8 cellular contexts compared by ENCODE assay signal in the genomic region with DNA sequence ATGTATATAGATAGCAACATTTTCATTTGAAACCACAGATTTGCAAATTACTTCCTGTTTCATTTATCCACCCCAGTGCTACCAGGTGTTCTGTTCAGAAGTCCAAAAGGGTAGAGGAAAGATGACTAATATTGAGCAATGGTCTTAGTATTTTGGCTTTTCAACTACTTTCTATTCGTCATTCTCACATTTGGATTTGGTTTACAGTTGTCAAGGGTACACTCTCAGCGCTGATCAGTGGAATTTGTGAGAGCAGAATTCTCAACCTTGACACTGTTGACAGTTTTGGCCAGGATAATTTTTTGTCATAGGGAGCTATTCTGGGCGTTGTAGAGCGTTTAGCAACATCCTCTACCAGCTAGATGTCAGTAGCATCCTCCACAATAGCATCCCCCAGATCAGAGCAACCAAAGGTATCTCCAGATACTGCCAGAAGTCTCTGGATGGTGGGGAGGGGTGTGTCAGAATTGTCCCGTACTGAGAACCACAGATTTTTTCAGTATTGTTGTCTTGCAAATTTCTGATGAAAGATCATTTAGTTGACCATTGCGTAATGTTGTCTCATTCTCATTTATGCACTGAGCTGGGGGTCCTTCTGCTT. TPM values are rescaled to one million over a fixed set of nuclear protein-coding genes. Genes with fewer than 3 reads are reported as not detected.
DNase-seq lines count a peak whose midpoint lies in the region; ATAC-seq, FAIRE-seq and TF ChIP-seq lines count a peak whose summit lies in the region.

No MANE protein-coding gene starts in this region.

- FAIRE-seq in HTR-8/SVneo (lab: Jason Lieb, UNC) = no peak

- H3K4me3 ChIP-seq in right lobe of liver = peak overlapping the region in 1 of 3 donors; percentile 22

- no peaks in the 10 kb centered on the region for H3K9me3 ChIP-seq in right lobe of liver

- H3K36me3 ChIP-seq in right lobe of liver = no peaks in the 10 kb centered on the region

- TF ChIP-seq CTCF in RWPE1 (conservative IDR thresholded peaks at IDR 0.05; ENCODE audit: low read depth) (no peak), right lobe of liver (IDR thresholded peaks at IDR 0.05) (no peak)

- H3K4me3 Mint-ChIP-seq in activated CD4-positive, alpha-beta T cell treated with anti-CD3 and anti-CD28 coated beads, Interleukin-2, amount 10 ng/mL, durations not matched to agents 7 days and 5 days = no peak overlapping the region

- H3K27me3 ChIP-seq in right lobe of liver = no peaks in the 10 kb centered on the region

- H3K27me3 Mint-ChIP-seq in activated CD4-positive, alpha-beta T cell treated with anti-CD3 and anti-CD28 coated beads, Interleukin-2, amount 10 ng/mL, durations not matched to agents 7 days and 5 days = no peaks in the 10 kb centered on the region

- no peak for TF ChIP-seq POLR2A in right lobe of liver (IDR thresholded peaks at IDR 0.05)

- H3K27ac ChIP-seq in RWPE1 (peak overlapping the region; percentile 59), right lobe of liver (peak overlapping the region; percentile 46 to 79 (median 71))

- ATAC-seq in HG02970 (IDR thresholded peaks at IDR 0.05; ENCODE audit: low FRiP score, unreplicated experiment) = peak; percentile 63
- ATAC-seq in right lobe of liver = peak; percentile 19 to 53 (median 40)

- no peaks in the 10 kb centered on the region for H3K9me3 Mint-ChIP-seq in activated CD4-positive, alpha-beta T cell treated with anti-CD3 and anti-CD28 coated beads, Interleukin-2, amount 10 ng/mL, durations not matched to agents 7 days and 5 days

- WGBS in right lobe of liver (ENCODE audit: insufficient coverage, low coverage, low lambda C conversion rate, missing lambda C conversion rate) = 19% methylated on average over 6 of the region's 6 CpGs

- CTCF ChIA-PET in activated CD4-positive, alpha-beta T cell treated with anti-CD3 and anti-CD28 coated beads, Interleukin-2, amount 10 ng/mL, durations not matched to agents 7 days and 5 days (lab: Charles Lee) = interaction anchor here (0.6 to 1.4 kb wide), 5 partner anchors 19 to 635 kb away, joined by 3 to 4 read pairs (median 3); a partner anchor contains a TSS
- CTCF ChIA-PET in RWPE1 (lab: Yijun Ruan, JAX) = interaction anchor here (0.7 to 1.1 kb wide), 2 partner anchors 22 to 468 kb away, joined by 3 read pairs; no protein-coding TSS in a partner anchor

- H3K4me1 ChIP-seq in right lobe of liver = peaks cover 0 to 28% (median 14%) of the 10 kb centered on the region in 4 donors

- POLR2A ChIA-PET in activated CD4-positive, alpha-beta T cell treated with anti-CD3 and anti-CD28 coated beads, Interleukin-2, amount 10 ng/mL, durations not matched to agents 7 days and 5 days (lab: Charles Lee) = no interaction called here
- POLR2A ChIA-PET in RWPE1 (lab: Yijun Ruan, JAX; ENCODE audit: low non-redundant PET) = interaction anchor here (1.2 kb wide), 1 partner anchor 34 kb away, joined by 6 read pairs; no protein-coding TSS in a partner anchor

- intact Hi-C loops in right lobe of liver (cut with DNase I) = no loop called here

- peaks cover 41% of the 10 kb centered on the region for H3K4me1 Mint-ChIP-seq in activated CD4-positive, alpha-beta T cell treated with anti-CD3 and anti-CD28 coated beads, Interleukin-2, amount 10 ng/mL, durations not matched to agents 7 days and 5 days

- H3K36me3 Mint-ChIP-seq in activated CD4-positive, alpha-beta T cell treated with anti-CD3 and anti-CD28 coated beads, Interleukin-2, amount 10 ng/mL, durations not matched to agents 7 days and 5 days (ENCODE audit: low read depth) = peaks cover 32% of the 10 kb centered on the region

- H3K27ac Mint-ChIP-seq in activated CD4-positive, alpha-beta T cell treated with anti-CD3 and anti-CD28 coated beads, Interleukin-2, amount 10 ng/mL, durations not matched to agents 7 days and 5 days = peak overlapping the region; percentile 74

- peak; percentile 13 for DNase-seq in activated CD4-positive, alpha-beta T cell treated with anti-CD3 and anti-CD28 coated beads, Interleukin-2, amount 10 ng/mL, durations not matched to agents 7 days and 5 days
- DNase-seq in activated CD4-positive, alpha-beta T cell treated with anti-CD3 and anti-CD28 coated beads for 1 hour = no peak
- peak; percentile 59 for DNase-seq in RWPE1 (ENCODE audit: low spot score)
- DNase-seq in right lobe of liver = no peak
- DNase-seq in NCI-H345 (lab: John Stamatoyannopoulos, UW) = no peak
- DNase-seq in HTR-8/SVneo (ENCODE audit: insufficient read length, low spot score) = no peak
- DNase-seq in activated gamma-delta T cell treated with Interleukin-2 at 50 U/mL for 16 hours = no peak

RNA-seq across cellular contexts. Expression of gene HMCES, which starts 4.2 kb away (rescaled TPM):
- total RNA-seq in activated CD4-positive, alpha-beta T cell treated with anti-CD3 and anti-CD28 coated beads, Interleukin-2, amount 10 ng/mL, durations not matched to agents 7 days and 5 days = 10 to 100 TPM; 45.5 to 51.2 TPM
- total RNA-seq in right lobe of liver = 10 to 100 TPM; 17.4 to 36.9 (median 20.1) TPM

RNA-seq across cellular contexts. Expression of gene COPG1, which starts 33.4 kb away (rescaled TPM):
- 100 to 1,000 TPM; 110 to 136 TPM for total RNA-seq in activated CD4-positive, alpha-beta T cell treated with anti-CD3 and anti-CD28 coated beads, Interleukin-2, amount 10 ng/mL, durations not matched to agents 7 days and 5 days
- total RNA-seq in right lobe of liver = 100 to 1,000 TPM in 5 of 6 experiments, 10 to 100 TPM in 1; 75.9 to 140 (median 119) TPM

Comparison
In these comparisons a context has a peak if more than half of its experiments do, and no peak if none do; other contexts are left out.
1. DNase-seq: peak in activated CD4-positive, alpha-beta T cell treated with anti-CD3 and anti-CD28 coated beads, Interleukin-2, amount 10 ng/mL, durations not matched to agents 7 days and 5 days (single experiment) and RWPE1 (single experiment); none in activated CD4-positive, alpha-beta T cell treated with anti-CD3 and anti-CD28 coated beads for 1 hour (single experiment), right lobe of liver (0 of 3), NCI-H345 (single experiment), HTR-8/SVneo (single experiment) and activated gamma-delta T cell treated with Interleukin-2 at 50 U/mL for 16 hours (single experiment).